In genomic region chr14:62657376-62657775, GRCh38 we compare ENCODE assay signal across 1 cellular context.
TF ChIP-seq lines count a peak whose summit lies in the region.

No MANE protein-coding gene starts in this region.

TF ChIP-seq in H1, 55 proteins besides CTCF, POLR2A, EP300 and RAD21 (continued from another document):
- TF ChIP-seq CHD2 (IDR thresholded peaks at IDR 0.05; ENCODE audit: low read length) (no peak), CHD7 (IDR thresholded peaks at IDR 0.05; ENCODE audit: insufficient replicate concordance, low read length) (no peak), SRF (IDR thresholded peaks at IDR 0.05; ENCODE audit: low read depth, low read length) (no peak), MAFK (IDR thresholded peaks at IDR 0.05; ENCODE audit: low read depth, low read length) (no peak), NRF1 (IDR thresholded peaks at IDR 0.05; ENCODE audit: low read depth, low read length) (no peak), CBX8 (IDR thresholded peaks at IDR 0.05; ENCODE audit: borderline replicate concordance, low read depth, low read length) (no peak), YY1 (IDR thresholded peaks at IDR 0.05; ENCODE audit: low read depth, low read length) (no peak), GTF2F1 (IDR thresholded peaks at IDR 0.05; ENCODE audit: borderline replicate concordance, low read depth, low read length) (no peak), TAF7 (optimal IDR thresholded peaks at IDR 0.05; ENCODE audit: borderline replicate concordance, low read depth, low read length) (no peak), ASH2L (IDR thresholded peaks at IDR 0.05; ENCODE audit: low read length) (no peak), USF2 (IDR thresholded peaks at IDR 0.05; ENCODE audit: low read length) (no peak), FOSL1 (IDR thresholded peaks at IDR 0.05; ENCODE audit: insufficient read depth, low read depth, low read length) (no peak), GABPA (IDR thresholded peaks at IDR 0.05; ENCODE audit: borderline replicate concordance, insufficient read depth, low read length) (no peak)
